24 cellular contexts compared by ENCODE assay signal in the genomic region with DNA sequence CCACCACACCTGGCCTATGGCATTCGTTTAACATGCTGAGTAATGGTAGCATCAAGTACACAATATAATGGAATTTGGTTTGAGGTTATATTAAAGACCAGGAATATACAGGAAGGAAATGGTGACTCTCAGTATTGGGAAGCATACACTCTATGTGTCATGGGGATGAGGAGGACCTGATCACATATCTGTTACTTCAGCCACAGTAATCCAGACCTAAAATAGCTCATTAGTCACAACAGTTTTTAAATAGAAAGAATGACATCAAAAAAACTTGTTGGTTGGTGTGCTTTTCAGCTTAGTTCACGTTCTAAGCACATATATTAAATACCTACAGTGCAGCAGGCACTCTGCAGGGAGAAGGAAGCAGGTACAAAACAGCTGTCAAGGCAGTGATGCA. TPM values are rescaled to one million over a fixed set of nuclear protein-coding genes. Genes with fewer than 3 reads are reported as not detected.
DNase-seq lines count a peak whose midpoint lies in the region; ATAC-seq and TF ChIP-seq lines count a peak whose summit lies in the region.
"Had no signal": no experiment of that assay in that cellular context is flagged by ENCODE, and none has a peak within 500 bp of the region (broad histone marks: within the 10 kb centered on the region; RNA-seq: fewer than 3 reads in every experiment).

No MANE protein-coding gene starts in this region.

- CTCF ChIA-PET in HEK293 (lab: Yijun Ruan, JAX) = interaction anchor here (1.4 kb wide), 1 partner anchor 8 kb away, joined by 4 read pairs; no protein-coding TSS in a partner anchor

- 61% methylated on average over 2 of the region's 2 CpGs for WGBS in right cardiac atrium
- 65% methylated on average over 2 of the region's 2 CpGs for WGBS in prostate gland

- TF ChIP-seq CTCF in HEK293 (tag by site-specific recombination; IDR thresholded peaks at IDR 0.05) (no peak), VCaP (conservative IDR thresholded peaks at IDR 0.05) (no peak), prostate gland (IDR thresholded peaks at IDR 0.05) (no peak)

- H3K36me3 ChIP-seq in HEK293 (ENCODE audit: control insufficient read depth in 2 of 2, insufficient read depth in 1 of 2, low read length in 2 of 2) (no peaks in the 10 kb centered on the region), prostate gland (no peaks in the 10 kb centered on the region)
- H3K36me3 ChIP-seq: cardiac muscle cell, lower lobe of right lung, uterus had no signal

- H3K27me3 ChIP-seq in right cardiac atrium (ENCODE audit: control insufficient read depth, insufficient read depth) (no peaks in the 10 kb centered on the region), prostate gland (replicated peaks; ENCODE audit: insufficient read depth) (no peaks in the 10 kb centered on the region)
- H3K27me3 ChIP-seq: cardiac muscle cell, uterus had no signal

- no peak overlapping the region for H3K4me3 ChIP-seq in HEK293 (ENCODE audit: low read depth, low read length)
- no peak overlapping the region for H3K4me3 ChIP-seq in right cardiac atrium (ENCODE audit: low read length)
- no peak overlapping the region for H3K4me3 ChIP-seq in prostate gland
- H3K4me3 ChIP-seq: cardiac muscle cell, lower lobe of right lung, smooth muscle cell, uterus had no signal

- H3K27ac ChIP-seq in HEK293 (ENCODE audit: extremely low read depth, low read depth, low read length) (no peak overlapping the region), VCaP (peak overlapping the region; percentile 80), right cardiac atrium (ENCODE audit: low read length) (peak overlapping the region; percentile 13), prostate gland (no peak overlapping the region)
- H3K27ac ChIP-seq: cardiac muscle cell, lower lobe of right lung, parathyroid adenoma, uterus had no signal

- peak in 1 of 2 donors; percentile 66 for ATAC-seq in right cardiac atrium
- no peak for ATAC-seq in GM21529 (IDR thresholded peaks at IDR 0.05; ENCODE audit: unreplicated experiment)
- ATAC-seq: CD8-positive, alpha-beta T cell; lower lobe of right lung; natural killer cell; SK-N-SH treated with all-trans-retinoic acid at 6 μM for 48 hours had no signal

- peak; percentile 12 for DNase-seq in GM03348 (ENCODE audit: low spot score)
- DNase-seq in right cardiac atrium = no peak
- DNase-seq in prostate gland (ENCODE audit: low spot score) = no peak
- no peak for DNase-seq in NCI-H82 (lab: John Stamatoyannopoulos, UW)
- no peak for DNase-seq in HuH-7 (ENCODE audit: low spot score)
- DNase-seq: activated CD4-positive, alpha-beta T cell treated with anti-CD3 and anti-CD28 coated beads, Interleukin-2, amount 10 ng/mL, durations not matched to agents 24 days and 14 days; activated CD8-positive, alpha-beta memory T cell treated with anti-CD3 and anti-CD28 coated beads, Interleukin-2, amount 50 U/mL, for 4 hours; activated effector memory CD4-positive, alpha-beta T cell treated with Interleukin-2 at 50 U/mL for 16 hours; CD8-positive, alpha-beta T cell; DND-41; lower lobe of right lung; natural killer cell; NCI-H2081 treated with DMSO at 0.1 percent for 48 hours; NCI-H526 treated with DMSO at 0.1 percent for 48 hours; stimulated activated CD4-positive, alpha-beta T cell treated with anti-CD3 and anti-CD28 coated beads, Interleukin-4, amount 100 ng/mL, for 24 hours; T1000; uterus had no signal

- no peak for TF ChIP-seq POLR2A in prostate gland (IDR thresholded peaks at IDR 0.05)

- intact Hi-C loops in right cardiac atrium (cut with DNase I) (no loop called here), prostate gland (cut with DNase I) (no loop called here)

- H3K4me1 ChIP-seq in HEK293 (ENCODE audit: control insufficient read depth, insufficient read depth, low read length) = 0 out of 2 replicates have a peak, but pooled peaks cover 2% of the 10 kb centered on the region
- no peaks in the 10 kb centered on the region for H3K4me1 ChIP-seq in right cardiac atrium (ENCODE audit: control insufficient read depth, insufficient read depth, low read length)
- H3K4me1 ChIP-seq in prostate gland (replicated peaks) = no peaks in the 10 kb centered on the region
- H3K4me1 ChIP-seq: parathyroid adenoma, uterus had no signal

- POLR2A ChIA-PET in HEK293 (lab: Yijun Ruan, JAX) = interaction anchor here (0.5 kb wide), 1 partner anchor 94 kb away, joined by 3 read pairs; no protein-coding TSS in a partner anchor

- H3K9me3 ChIP-seq in HEK293 (ENCODE audit: control insufficient read depth, insufficient read depth, low read depth, low read length) (no peaks in the 10 kb centered on the region), right cardiac atrium (ENCODE audit: control insufficient read depth, low read length) (no peaks in the 10 kb centered on the region), prostate gland (no peaks in the 10 kb centered on the region)
- H3K9me3 ChIP-seq: lower lobe of right lung, uterus had no signal

TF ChIP-seq in HEK293, 187 proteins besides CTCF, POLR2A, EP300 and RAD21:
- TF ChIP-seq SCRT2 (tag by site-specific recombination; IDR thresholded peaks at IDR 0.05) (0 out of 2 replicates have a peak, but pooled peaks have one; percentile 35), ZNF2 (tag by site-specific recombination; IDR thresholded peaks at IDR 0.05) (no peak)

RNA-seq across cellular contexts. Expression of a gene that starts 52.5 kb away (rescaled TPM):
- total RNA-seq in right cardiac atrium = 10 to 100 TPM; 55.7 to 59.8 (median 57.5) TPM
- polyA plus RNA-seq in right cardiac atrium = 33.3 TPM
- 100 to 1,000 TPM; 123 to 158 TPM for total RNA-seq in prostate gland

Comparison
In these comparisons a context has a peak if more than half of its experiments do, and no peak if none do; other contexts are left out.
1. H3K27ac ChIP-seq: peak in VCaP (single experiment) and right cardiac atrium (single experiment); none in HEK293 (single experiment) and prostate gland (0 of 2).